In genomic region chr13:88136098-88136790, GRCh38 we compare ENCODE assay signal across 31 cellular contexts.
"Had no signal": no experiment of that assay in that cellular context is flagged by ENCODE, and none has a peak within 500 bp of the region (broad histone marks: within the 10 kb centered on the region; RNA-seq: fewer than 3 reads in every experiment).

No MANE protein-coding gene starts in this region.

- FAIRE-seq: astrocyte, K562 had no signal

- H3K4me3 Mint-ChIP-seq: activated CD8-positive, alpha-beta T cell treated with anti-CD3 and anti-CD28 coated beads for 36 hours; activated naive CD4-positive, alpha-beta T cell treated with anti-CD3 and anti-CD28 coated beads for 36 hours; activated T-cell treated with anti-CD3 and anti-CD28 coated beads, Interleukin-2, amount 50 U/mL, for 72 hours; activated T-helper 17 cell treated with anti-CD3 and anti-CD28 coated beads, Interleukin-2, amount 50 U/mL, for 72 hours had no signal

- H3K4me1 ChIP-seq: adrenal gland, body of pancreas, breast epithelium, Peyer's patch had no signal

- H3K4me1 Mint-ChIP-seq: activated T-helper 17 cell treated with anti-CD3 and anti-CD28 coated beads, Interleukin-2, amount 50 U/mL, for 72 hours had no signal

- H3K36me3 ChIP-seq: adrenal gland, breast epithelium, Peyer's patch, WERI-Rb-1 had no signal

- H3K36me3 Mint-ChIP-seq: activated naive CD4-positive, alpha-beta T cell treated with anti-CD3 and anti-CD28 coated beads, Interleukin-2, amount 50 U/mL, for 72 hours had no signal

- H3K9me3 ChIP-seq: adrenal gland, body of pancreas, Peyer's patch had no signal

- H3K4me3 ChIP-seq: adrenal gland, body of pancreas, breast epithelium, K562, Peyer's patch had no signal

- DNase-seq: activated CD4-positive, alpha-beta T cell treated with anti-CD3 and anti-CD28 coated beads for 1 hour; activated CD4-positive, alpha-beta T cell treated with anti-CD3 and anti-CD28 coated beads for 48 hours; activated CD4-positive, CD25-positive, alpha-beta regulatory T cell; activated CD8-positive, alpha-beta T cell treated with anti-CD3 and anti-CD28 coated beads for 36 hours; activated effector memory CD4-positive, alpha-beta T cell treated with anti-CD3 and anti-CD28 coated beads, Interleukin-2, amount 50 U/mL, for 16 hours; activated naive CD4-positive, alpha-beta T cell treated with anti-CD3 and anti-CD28 coated beads for 36 hours; activated T-cell treated with anti-CD3 and anti-CD28 coated beads, Interleukin-2, amount 50 U/mL, for 1 hour; activated T-cell treated with anti-CD3 and anti-CD28 coated beads, Interleukin-2, amount 50 U/mL, for 72 hours; adrenal gland; body of pancreas; IMR-90; NCI-H1105; NCI-H1417 treated with DMSO at 0.1 percent for 48 hours; NCI-H187 treated with DMSO at 0.1 percent for 48 hours; NCI-H2081; NCI-H226; NCI-H446 treated with DMSO at 0.1 percent for 48 hours; NCI-H524 treated with DMSO at 0.1 percent for 48 hours; PC-3; RPMI8226; SW 1271; T-helper 1 cell; T-helper 2 cell; T-helper 9 cell; WERI-Rb-1 had no signal

- H3K27ac ChIP-seq: adrenal gland, body of pancreas, breast epithelium, Peyer's patch, WERI-Rb-1 had no signal

- H3K9me3 Mint-ChIP-seq: activated CD8-positive, alpha-beta T cell treated with anti-CD3 and anti-CD28 coated beads for 36 hours had no signal

- H3K27ac Mint-ChIP-seq: activated CD8-positive, alpha-beta T cell treated with anti-CD3 and anti-CD28 coated beads for 36 hours; activated naive CD4-positive, alpha-beta T cell treated with anti-CD3 and anti-CD28 coated beads for 36 hours; activated T-cell treated with anti-CD3 and anti-CD28 coated beads, Interleukin-2, amount 50 U/mL, for 72 hours; activated T-helper 17 cell treated with anti-CD3 and anti-CD28 coated beads, Interleukin-2, amount 50 U/mL, for 72 hours had no signal

- H3K27me3 ChIP-seq: adrenal gland, body of pancreas, breast epithelium, Peyer's patch had no signal

- ATAC-seq: activated CD8-positive, alpha-beta T cell treated with anti-CD3 and anti-CD28 coated beads for 36 hours; activated naive CD4-positive, alpha-beta T cell treated with anti-CD3 and anti-CD28 coated beads, Interleukin-2, amount 50 U/mL, for 72 hours; activated T-cell treated with anti-CD3 and anti-CD28 coated beads, Interleukin-2, amount 50 U/mL, for 72 hours; activated T-helper 17 cell treated with anti-CD3 and anti-CD28 coated beads, Interleukin-2, amount 50 U/mL, for 72 hours; body of pancreas; K562; PC-3 had no signal

- H3K27me3 Mint-ChIP-seq: activated CD8-positive, alpha-beta T cell treated with anti-CD3 and anti-CD28 coated beads for 36 hours; activated T-helper 17 cell treated with anti-CD3 and anti-CD28 coated beads, Interleukin-2, amount 50 U/mL, for 72 hours had no signal
